Comparison of ENCODE assay signal across 13 cellular contexts in the genomic region with DNA sequence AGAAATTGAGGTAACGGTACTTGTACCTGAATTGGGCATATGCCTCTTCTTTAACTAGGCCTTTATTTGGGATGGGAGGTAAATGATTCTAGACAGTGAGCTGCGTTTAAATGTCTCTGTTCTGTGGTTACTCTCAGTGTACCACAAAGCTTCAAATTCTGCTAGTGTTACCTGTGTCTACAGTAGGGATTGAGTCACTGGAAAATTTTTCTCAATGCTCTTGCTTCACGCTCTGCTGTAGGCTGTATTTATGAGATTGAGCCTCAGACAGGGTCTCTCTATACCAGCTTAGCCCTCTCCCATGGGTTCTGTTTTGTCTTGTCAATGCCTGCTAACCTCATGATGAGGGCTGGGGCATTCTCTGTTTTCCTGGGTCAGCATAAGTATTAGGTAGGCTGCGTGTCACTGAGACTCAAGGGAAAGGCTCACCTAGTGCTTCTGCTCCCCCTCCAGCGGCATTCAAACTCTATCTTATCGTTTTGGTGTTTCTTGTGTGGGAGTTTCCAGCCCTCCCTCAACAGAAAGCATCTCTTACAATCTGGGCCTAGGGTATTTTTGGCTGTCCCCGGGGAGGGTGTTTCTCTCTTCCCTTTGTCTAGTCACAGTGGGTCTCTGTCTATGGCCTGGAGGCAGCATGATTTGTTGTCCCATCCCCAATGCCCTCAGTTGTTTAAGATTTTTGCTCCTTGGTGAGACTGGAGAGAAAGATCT.
A peak's percentile ranks its signal among the peaks of the same experiment; 100 is the strongest.
DNase-seq lines count a peak whose midpoint lies in the region; ATAC-seq, FAIRE-seq and TF ChIP-seq lines count a peak whose summit lies in the region.
"Had no signal": no experiment of that assay in that cellular context is flagged by ENCODE, and none has a peak within 500 bp of the region (broad histone marks: within the 10 kb centered on the region; RNA-seq: fewer than 3 reads in every experiment).

No MANE protein-coding gene starts in this region.

- H3K27me3 Mint-ChIP-seq in activated CD8-positive, alpha-beta T cell treated with anti-CD3 and anti-CD28 coated beads for 36 hours, result peaks cover 2% of the 10 kb centered on the region
- H3K27me3 Mint-ChIP-seq in activated CD8-positive, alpha-beta T cell treated with anti-CD3 and anti-CD28 coated beads, Interleukin-2, amount 10 ng/mL, durations not matched to agents 7 days and 5 days (ENCODE audit: low read depth), result no peaks in the 10 kb centered on the region

- H3K9me3 Mint-ChIP-seq in activated CD8-positive, alpha-beta T cell treated with anti-CD3 and anti-CD28 coated beads for 36 hours, result no peaks in the 10 kb centered on the region
- H3K9me3 Mint-ChIP-seq in activated CD8-positive, alpha-beta T cell treated with anti-CD3 and anti-CD28 coated beads, Interleukin-2, amount 10 ng/mL, durations not matched to agents 7 days and 5 days (ENCODE audit: insufficient read depth), result no peaks in the 10 kb centered on the region
- no peaks in the 10 kb centered on the region for H3K9me3 Mint-ChIP-seq in stimulated activated effector memory CD8-positive, alpha-beta T cell treated with anti-CD3 and anti-CD28 coated beads, Interleukin-12 subunit alpha, Interleukin-12 subunit beta, amount 100 ng/mL, for 72 hours

- intact Hi-C loops in activated CD8-positive, alpha-beta T cell treated with anti-CD3 and anti-CD28 coated beads for 36 hours (cut with micrococcal nuclease), result no loop called here
- intact Hi-C loops in breast epithelium (cut with DNase I; ENCODE audit: low total_unique reads), result no loop called here

- H3K4me3 ChIP-seq in breast epithelium, result no peak overlapping the region
- no peak overlapping the region for H3K4me3 ChIP-seq in small intestine (ENCODE audit: low read depth in 1 of 2, low read length in 2 of 2)
- H3K4me3 ChIP-seq: mucosa of descending colon had no signal

- CTCF ChIA-PET in activated CD8-positive, alpha-beta T cell treated with anti-CD3 and anti-CD28 coated beads for 36 hours (lab: Charles Lee), result no interaction called here
- CTCF ChIA-PET in activated CD8-positive, alpha-beta T cell treated with anti-CD3 and anti-CD28 coated beads, Interleukin-2, amount 10 ng/mL, durations not matched to agents 7 days and 5 days (lab: Charles Lee), result no interaction called here

- H3K9me3 ChIP-seq in breast epithelium, result no peaks in the 10 kb centered on the region
- H3K9me3 ChIP-seq in small intestine (ENCODE audit: control insufficient read depth, low read depth), result no peaks in the 10 kb centered on the region
- H3K9me3 ChIP-seq: mucosa of descending colon had no signal

- no peak for TF ChIP-seq CTCF in activated CD8-positive, alpha-beta T cell treated with anti-CD3 and anti-CD28 coated beads for 36 hours (IDR thresholded peaks at IDR 0.05)
- no peak for TF ChIP-seq CTCF in breast epithelium (IDR thresholded peaks at IDR 0.05)

- peaks cover 5% of the 10 kb centered on the region for H3K4me1 Mint-ChIP-seq in activated CD8-positive, alpha-beta T cell treated with anti-CD3 and anti-CD28 coated beads for 36 hours (ENCODE audit: low read depth)
- no peaks in the 10 kb centered on the region for H3K4me1 Mint-ChIP-seq in activated CD8-positive, alpha-beta T cell treated with anti-CD3 and anti-CD28 coated beads, Interleukin-2, amount 10 ng/mL, durations not matched to agents 7 days and 5 days (ENCODE audit: low read depth)
- H3K4me1 Mint-ChIP-seq in stimulated activated effector memory CD8-positive, alpha-beta T cell treated with anti-CD3 and anti-CD28 coated beads, Interleukin-12 subunit alpha, Interleukin-12 subunit beta, amount 100 ng/mL, for 72 hours, result no peaks in the 10 kb centered on the region

- H3K4me3 Mint-ChIP-seq in activated CD8-positive, alpha-beta T cell treated with anti-CD3 and anti-CD28 coated beads for 36 hours, result no peak overlapping the region
- H3K4me3 Mint-ChIP-seq in activated CD8-positive, alpha-beta T cell treated with anti-CD3 and anti-CD28 coated beads, Interleukin-2, amount 10 ng/mL, durations not matched to agents 7 days and 5 days, result no peak overlapping the region
- H3K4me3 Mint-ChIP-seq in stimulated activated effector memory CD8-positive, alpha-beta T cell treated with anti-CD3 and anti-CD28 coated beads, Interleukin-12 subunit alpha, Interleukin-12 subunit beta, amount 100 ng/mL, for 72 hours, result no peak overlapping the region

- no peak for FAIRE-seq in small intestine (lab: Jason Lieb, UNC)
- FAIRE-seq: astrocyte, endothelial cell of umbilical vein had no signal

- H3K27me3 ChIP-seq in breast epithelium, result no peaks in the 10 kb centered on the region
- no peaks in the 10 kb centered on the region for H3K27me3 ChIP-seq in small intestine (ENCODE audit: control insufficient read depth in 2 of 2, insufficient read depth in 2 of 2, low read length in 2 of 2)

- ATAC-seq in activated CD8-positive, alpha-beta T cell treated with anti-CD3 and anti-CD28 coated beads for 36 hours, result peak; percentile 78
- ATAC-seq in activated CD8-positive, alpha-beta T cell treated with anti-CD3 and anti-CD28 coated beads, Interleukin-2, amount 10 ng/mL, durations not matched to agents 7 days and 5 days, result no peak
- peak; percentile 66 for ATAC-seq in GM21576 (IDR thresholded peaks at IDR 0.05; ENCODE audit: unreplicated experiment)
- peak; percentile 68 for ATAC-seq in HG03135 (IDR thresholded peaks at IDR 0.05; ENCODE audit: unreplicated experiment)
- peak; percentile 56 for ATAC-seq in stimulated activated effector memory CD8-positive, alpha-beta T cell treated with anti-CD3 and anti-CD28 coated beads, Interleukin-12 subunit alpha, Interleukin-12 subunit beta, amount 100 ng/mL, for 72 hours
- ATAC-seq: mucosa of descending colon had no signal

- no peak for TF ChIP-seq POLR2A in breast epithelium (IDR thresholded peaks at IDR 0.05)

- POLR2A ChIA-PET in activated CD8-positive, alpha-beta T cell treated with anti-CD3 and anti-CD28 coated beads for 36 hours (lab: Charles Lee), result no interaction called here
- POLR2A ChIA-PET in activated CD8-positive, alpha-beta T cell treated with anti-CD3 and anti-CD28 coated beads, Interleukin-2, amount 10 ng/mL, durations not matched to agents 7 days and 5 days (lab: Charles Lee), result no interaction called here

- no peaks in the 10 kb centered on the region for H3K36me3 Mint-ChIP-seq in activated CD8-positive, alpha-beta T cell treated with anti-CD3 and anti-CD28 coated beads for 36 hours (ENCODE audit: low read depth)
- H3K36me3 Mint-ChIP-seq in activated CD8-positive, alpha-beta T cell treated with anti-CD3 and anti-CD28 coated beads, Interleukin-2, amount 10 ng/mL, durations not matched to agents 7 days and 5 days (ENCODE audit: low read depth), result no peaks in the 10 kb centered on the region
- no peaks in the 10 kb centered on the region for H3K36me3 Mint-ChIP-seq in stimulated activated effector memory CD8-positive, alpha-beta T cell treated with anti-CD3 and anti-CD28 coated beads, Interleukin-12 subunit alpha, Interleukin-12 subunit beta, amount 100 ng/mL, for 72 hours

- peak overlapping the region; percentile 23 for H3K27ac Mint-ChIP-seq in activated CD8-positive, alpha-beta T cell treated with anti-CD3 and anti-CD28 coated beads for 36 hours
- H3K27ac Mint-ChIP-seq in activated CD8-positive, alpha-beta T cell treated with anti-CD3 and anti-CD28 coated beads, Interleukin-2, amount 10 ng/mL, durations not matched to agents 7 days and 5 days, result no peak overlapping the region
- no peak overlapping the region for H3K27ac Mint-ChIP-seq in stimulated activated effector memory CD8-positive, alpha-beta T cell treated with anti-CD3 and anti-CD28 coated beads, Interleukin-12 subunit alpha, Interleukin-12 subunit beta, amount 100 ng/mL, for 72 hours

- H3K36me3 ChIP-seq in breast epithelium (no peaks in the 10 kb centered on the region), small intestine (ENCODE audit: control insufficient read depth in 2 of 2, insufficient read depth in 2 of 2, low read length in 2 of 2) (no peaks in the 10 kb centered on the region)

- H3K4me1 ChIP-seq in breast epithelium (no peaks in the 10 kb centered on the region), small intestine (ENCODE audit: control insufficient read depth in 2 of 2, insufficient read depth in 1 of 2, low read depth in 1 of 2, low read length in 1 of 2) (no peaks in the 10 kb centered on the region)

- 76 to 87% (median 82%) methylated on average over 7 of the region's 7 CpGs for WGBS in small intestine, 3 donors

- DNase-seq in activated CD8-positive, alpha-beta T cell treated with anti-CD3 and anti-CD28 coated beads for 36 hours, result no peak
- no peak for DNase-seq in activated CD8-positive, alpha-beta T cell treated with anti-CD3 and anti-CD28 coated beads, Interleukin-2, amount 10 ng/mL, durations not matched to agents 7 days and 5 days
- DNase-seq in stimulated activated effector memory CD8-positive, alpha-beta T cell treated with anti-CD3 and anti-CD28 coated beads, Interleukin-12 subunit alpha, Interleukin-12 subunit beta, amount 100 ng/mL, for 72 hours (ENCODE audit: low spot score in 2 of 2), result no peak
- no peak for DNase-seq in dedifferentiated amniotic fluid mesenchymal stem cell (ENCODE audit: extremely low spot score)
- DNase-seq in breast epithelium (ENCODE audit: low spot score in 2 of 2), result no peak
- DNase-seq in small intestine, result no peak
- DNase-seq: activated CD4-positive, CD25-positive, alpha-beta regulatory T cell; mucosa of descending colon; SHP77 had no signal

- no peak overlapping the region for H3K27ac ChIP-seq in breast epithelium
- H3K27ac ChIP-seq in small intestine (ENCODE audit: low read depth in 1 of 2, low read length in 1 of 2), result no peak overlapping the region
